21 cellular contexts compared by ENCODE assay signal in the genomic region with DNA sequence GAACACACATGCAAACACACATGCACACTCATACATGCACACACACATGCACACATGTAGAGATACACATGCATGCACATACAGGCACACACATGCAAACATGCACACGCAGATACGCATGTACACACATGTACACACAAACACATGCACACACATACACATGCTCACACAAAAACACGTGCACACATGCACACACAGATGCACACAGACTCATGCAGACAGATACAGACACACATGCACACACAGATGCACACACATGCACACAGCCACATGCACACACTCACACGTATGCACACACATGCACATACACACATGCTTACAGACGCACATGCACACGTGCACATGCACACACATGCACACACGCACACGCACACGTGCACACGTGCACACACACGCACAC. TPM values are rescaled to one million over a fixed set of nuclear protein-coding genes. Genes with fewer than 3 reads are reported as not detected.
DNase-seq lines count a peak whose midpoint lies in the region; ATAC-seq, FAIRE-seq and TF ChIP-seq lines count a peak whose summit lies in the region.
"Had no signal": no experiment of that assay in that cellular context is flagged by ENCODE, and none has a peak within 500 bp of the region (broad histone marks: within the 10 kb centered on the region; RNA-seq: fewer than 3 reads in every experiment).

No MANE protein-coding gene starts in this region.

- H4K20me1 ChIP-seq in BLaER1, result no peaks in the 10 kb centered on the region
- H4K20me1 ChIP-seq in K562 (replicated peaks; ENCODE audit: control insufficient read depth, insufficient read depth, low read length), result no peaks in the 10 kb centered on the region

- no peak for TF ChIP-seq RAD21 in K562 (CRISPR knock-in tag; conservative IDR thresholded peaks at IDR 0.05 in 1 of 2, IDR thresholded peaks at IDR 0.05 in 1 of 2)

- TF ChIP-seq POLR2A in K562 (conservative IDR thresholded peaks at IDR 0.05) (no peak), esophagus squamous epithelium (IDR thresholded peaks at IDR 0.05) (no peak)

- H3K4me3 ChIP-seq in BLaER1 (no peak overlapping the region), K562 (no peak overlapping the region), trophoblast cell (ENCODE audit: low read depth, low read length) (peak overlapping the region; percentile 54), esophagus squamous epithelium (no peak overlapping the region), dorsolateral prefrontal cortex (no peak overlapping the region)

- WGBS in K562 (ENCODE audit: insufficient coverage, low coverage, missing lambda C conversion rate), result 13% methylated on average over 11 of the region's 11 CpGs
- no CpG with 5 or more reads among the region's 11 CpGs for WGBS in trophoblast cell (ENCODE audit: extremely low coverage, insufficient coverage, insufficient read length)
- 73 to 95% methylated on average over 11 of the region's 11 CpGs for WGBS in esophagus squamous epithelium, 2 donors

- H3K4me1 ChIP-seq in BLaER1, result peaks cover 56% of the 10 kb centered on the region
- H3K4me1 ChIP-seq in K562 (replicated peaks in 1 of 2; ENCODE audit: control insufficient read depth in 2 of 2, insufficient read depth in 2 of 2, low read length in 2 of 2), result no peaks in the 10 kb centered on the region; a peak in 3 of 5 replicates
- H3K4me1 ChIP-seq in trophoblast cell (ENCODE audit: control insufficient read depth in 1 of 2, insufficient read depth in 2 of 2, low read length in 2 of 2), result no peaks in the 10 kb centered on the region
- no peaks in the 10 kb centered on the region for H3K4me1 ChIP-seq in esophagus squamous epithelium
- H3K4me1 ChIP-seq: BE2C had no signal

- no peaks in the 10 kb centered on the region for H3K79me1 ChIP-seq in trophoblast cell (ENCODE audit: low read length)

- DNase-seq in K562 (ENCODE audit: extremely low read depth in 1 of 4, low spot score in 3 of 4) (no peak), medulla oblongata (ENCODE audit: extremely low spot score) (peak; percentile 1), trophoblast cell (no peak), esophagus squamous epithelium (lab: John Stamatoyannopoulos, UW) (no peak), dorsolateral prefrontal cortex (no peak), NOMO-1 (lab: John Stamatoyannopoulos, UW; ENCODE audit: unreplicated experiment in 2 of 2) (no peak)
- DNase-seq: BE2C; CD4-positive, alpha-beta memory T cell; DMS153; DMS79; GDM1; GOT3; HCEC 1CT; HFFc6 had no signal

- no peak overlapping the region for H3K4ac ChIP-seq in trophoblast cell (ENCODE audit: low read depth, low read length)

- TF ChIP-seq CTCF in K562 (IDR thresholded peaks at IDR 0.05 in 2 of 3, conservative IDR thresholded peaks at IDR 0.05 in 1 of 3; ENCODE audit: insufficient read depth in 2 of 3, low read depth in 1 of 3, low read length in 3 of 3) (no peak), esophagus squamous epithelium (IDR thresholded peaks at IDR 0.05) (no peak), dorsolateral prefrontal cortex (IDR thresholded peaks at IDR 0.05 in 54 of 56, conservative IDR thresholded peaks at IDR 0.05 in 2 of 56; ENCODE audit: low read depth in 1 of 56, partially characterized antibody in 56 of 56) (no peak)

- H2AFZ ChIP-seq in K562 (ENCODE audit: low read depth, low read length) (no peak overlapping the region), trophoblast cell (ENCODE audit: insufficient read depth, low read length, poor library complexity) (no peak overlapping the region)

- H3K9ac ChIP-seq in BLaER1 (no peak overlapping the region), K562 (ENCODE audit: insufficient read depth in 1 of 2, low read depth in 2 of 2, low read length in 2 of 2) (no peak overlapping the region), trophoblast cell (ENCODE audit: low read length) (no peak overlapping the region)
- H3K9ac ChIP-seq: KMS-11 had no signal

- no peak overlapping the region for H2BK12ac ChIP-seq in trophoblast cell (ENCODE audit: low read length)

- no peak overlapping the region for H2BK5ac ChIP-seq in trophoblast cell (ENCODE audit: low read depth, low read length, poor library complexity)

- no peak for FAIRE-seq in K562 (lab: Jason Lieb, UNC)
- FAIRE-seq: GM12892, GM18507 had no signal

- H3K27me3 ChIP-seq in BLaER1 (no peaks in the 10 kb centered on the region), K562 (ENCODE audit: control insufficient read depth in 2 of 2, insufficient read depth in 2 of 2, low read length in 2 of 2) (peaks cover 0 to 4% of the 10 kb centered on the region in 2 experiments; a peak in 1 of 5 replicates), trophoblast cell (ENCODE audit: insufficient read depth, low read length) (no peaks in the 10 kb centered on the region), esophagus squamous epithelium (no peaks in the 10 kb centered on the region), dorsolateral prefrontal cortex (no peaks in the 10 kb centered on the region)
- H3K27me3 ChIP-seq: BE2C had no signal

- no peak overlapping the region for H4K12ac ChIP-seq in trophoblast cell (ENCODE audit: low read depth, low read length)

- TF ChIP-seq EP300 in K562 (IDR thresholded peaks at IDR 0.05; ENCODE audit: low read length), result no peak

- H3K9me3 ChIP-seq in BLaER1 (no peaks in the 10 kb centered on the region), K562 (replicated peaks; ENCODE audit: control insufficient read depth, insufficient read depth, low read depth, low read length) (no peaks in the 10 kb centered on the region), trophoblast cell (ENCODE audit: insufficient read depth, low read depth, low read length) (peaks cover 6% of the 10 kb centered on the region), esophagus squamous epithelium (no peaks in the 10 kb centered on the region)
- H3K9me3 ChIP-seq: BE2C had no signal

- H3K36me3 ChIP-seq in BLaER1 (no peaks in the 10 kb centered on the region), K562 (ENCODE audit: control insufficient read depth, insufficient read depth, low read length) (no peaks in the 10 kb centered on the region), trophoblast cell (ENCODE audit: control insufficient read depth in 1 of 2, insufficient read depth in 2 of 2, low read length in 2 of 2) (no peaks in the 10 kb centered on the region), esophagus squamous epithelium (no peaks in the 10 kb centered on the region)
- H3K36me3 ChIP-seq: BE2C had no signal

- H2AK5ac ChIP-seq in trophoblast cell (ENCODE audit: low read length), result no peak overlapping the region

- no peaks in the 10 kb centered on the region for H3K9me1 ChIP-seq in K562 (ENCODE audit: control insufficient read depth, insufficient read depth, low read length)

- H3K4me2 ChIP-seq in BLaER1, result peak overlapping the region; percentile 76
- no peak overlapping the region for H3K4me2 ChIP-seq in K562 (ENCODE audit: insufficient read depth, low read length)
- no peak overlapping the region for H3K4me2 ChIP-seq in trophoblast cell (ENCODE audit: low read length)
- H3K4me2 ChIP-seq: KMS-11 had no signal

- ATAC-seq in K562, result no peak

- no peak overlapping the region for H4K91ac ChIP-seq in trophoblast cell (ENCODE audit: low read depth, low read length)

- H3K18ac ChIP-seq in trophoblast cell (ENCODE audit: low read length), result no peak overlapping the region

- H3K79me2 ChIP-seq in K562 (ENCODE audit: control insufficient read depth, insufficient read depth, low read length), result no peaks in the 10 kb centered on the region
- H3K79me2 ChIP-seq in trophoblast cell (ENCODE audit: control insufficient read depth, insufficient read depth, low read length, poor library complexity), result no peaks in the 10 kb centered on the region

- no peak overlapping the region for H4K8ac ChIP-seq in trophoblast cell (ENCODE audit: low read depth, low read length)

- BruUV-seq in K562 (replicated peaks; lab: Mats Ljungman, UMichigan), result no TSS peak

- H3K27ac ChIP-seq in BLaER1 (no peak overlapping the region; the same call in 1 of the 2 replicates), K562 (ENCODE audit: extremely low read depth, low read depth, low read length) (no peak overlapping the region), trophoblast cell (ENCODE audit: low read depth, low read length) (no peak overlapping the region), esophagus squamous epithelium (no peak overlapping the region), dorsolateral prefrontal cortex (no peak overlapping the region)
- H3K27ac ChIP-seq: KMS-11 had no signal

- peak overlapping the region; percentile 66 for H3K23ac ChIP-seq in trophoblast cell (ENCODE audit: low read length)

- POLR2A ChIA-PET in K562 (lab: Yijun Ruan, JAX), result no interaction called here

- H2BK120ac ChIP-seq in trophoblast cell (ENCODE audit: insufficient read depth, low read length, poor library complexity), result no peak overlapping the region

- CTCF ChIA-PET in K562 (lab: Yijun Ruan, JAX; ENCODE audit: low intra/inter-chr PET ratio), result no interaction called here

- in situ Hi-C loops in K562 (cut with MboI), result no loop called here

- no peak overlapping the region for H3K14ac ChIP-seq in trophoblast cell (ENCODE audit: low read length)

- intact Hi-C loops in K562 (cut with micrococcal nuclease), result no loop called here
- intact Hi-C loops in esophagus squamous epithelium (cut with DNase I), result no loop called here
- intact Hi-C loops in dorsolateral prefrontal cortex (cut with DNase I), result no loop called here

TF ChIP-seq in K562, 482 proteins besides CTCF, POLR2A, EP300 and RAD21 (continues in another document):
- peak in 1 of 2 experiments; percentile 71; a peak in 1 of 4 replicates for TF ChIP-seq KDM1A (IDR thresholded peaks at IDR 0.05)

RNA-seq across cellular contexts. Expression of gene ALG1L2, which starts 37.3 kb away (rescaled TPM):
- 2.1 and 2.9 TPM in 2 replicates for total RNA-seq in K562 (2011; cell fraction: chromatin; rRNA removed; ENCODE audit: low replicate concordance)
- 1.5 TPM in 1 of 2 replicates, not detected in the other for total RNA-seq in K562 (2011; cell fraction: nucleolus; rRNA removed)
- 1.2 and 4.7 TPM in 2 replicates for total RNA-seq in K562 (2011; cell fraction: nucleoplasm; rRNA removed)
- 1.1 TPM in 1 of 2 replicates, not detected in the other for total RNA-seq in K562 (2014; rRNA removed)
- total RNA-seq in K562 (2014; rRNA removed; fragmentation: Illumina TruSeq; extraction: Trizol), result 0.44 and 0.64 TPM in 2 replicates
- total RNA-seq in K562 (2015; rRNA removed; fragmentation: Illumina TruSeq; extraction: Trizol), result 0.34 TPM in 1 of 2 replicates, not detected in the other
- total RNA-seq in K562 (2021), result 0.53 TPM in 1 of 2 replicates, not detected in the other
- 0.26 TPM in 2 replicates for polyA plus RNA-seq in K562 (2011; rRNA removed)
- polyA plus RNA-seq in K562 (2011; cell fraction: cytosol; rRNA removed), result not detected in 2 replicates
- 0.25 and 0.28 TPM in 2 replicates for polyA plus RNA-seq in K562 (2011; cell fraction: nucleus; rRNA removed)
- 0.14 and 0.18 TPM in 2 replicates for polyA plus RNA-seq in K562 (2012)
- 0.25 TPM in 1 of 2 replicates, not detected in the other for polyA plus RNA-seq in K562 (2014; fragmentation: Illumina TruSeq; extraction: Trizol)
- polyA plus RNA-seq in K562 (2014; fragmentation: Nextera tagmentation; extraction: Ambion mirVana), result under 1 TPM in 1 of 2 experiments, not detected in 1; 0.10 TPM
- 0.33 and 0.46 TPM in 2 replicates for polyA plus RNA-seq in K562 (2014; rRNA removed)
- polyA minus RNA-seq in K562 (2011; rRNA and poly(A)+ RNA removed), result 0.72 TPM in 1 of 2 replicates, not detected in the other
- not detected in 2 replicates for polyA minus RNA-seq in K562 (2011; cell fraction: cytosol; rRNA and poly(A)+ RNA removed)
- 1.3 TPM in 2 replicates for polyA minus RNA-seq in K562 (2011; cell fraction: nucleus; rRNA and poly(A)+ RNA removed)
- 0.18 TPM in 1 of 2 replicates, not detected in the other for polyA plus RNA-seq in trophoblast cell (2013)
- not detected for total RNA-seq in esophagus squamous epithelium
- total RNA-seq in dorsolateral prefrontal cortex, result 10 to 100 TPM in 2 of 120 experiments, 1 to 10 TPM in 110, under 1 TPM in 4, not detected in 4; 0.90 to 11.9 (median 3.0) TPM
- total RNA-seq: A172, Daoy had no signal
- polyA plus RNA-seq: CD14-positive monocyte; CD4-positive, alpha-beta memory T cell had no signal
